8 cellular contexts compared by ENCODE assay signal in the genomic region with DNA sequence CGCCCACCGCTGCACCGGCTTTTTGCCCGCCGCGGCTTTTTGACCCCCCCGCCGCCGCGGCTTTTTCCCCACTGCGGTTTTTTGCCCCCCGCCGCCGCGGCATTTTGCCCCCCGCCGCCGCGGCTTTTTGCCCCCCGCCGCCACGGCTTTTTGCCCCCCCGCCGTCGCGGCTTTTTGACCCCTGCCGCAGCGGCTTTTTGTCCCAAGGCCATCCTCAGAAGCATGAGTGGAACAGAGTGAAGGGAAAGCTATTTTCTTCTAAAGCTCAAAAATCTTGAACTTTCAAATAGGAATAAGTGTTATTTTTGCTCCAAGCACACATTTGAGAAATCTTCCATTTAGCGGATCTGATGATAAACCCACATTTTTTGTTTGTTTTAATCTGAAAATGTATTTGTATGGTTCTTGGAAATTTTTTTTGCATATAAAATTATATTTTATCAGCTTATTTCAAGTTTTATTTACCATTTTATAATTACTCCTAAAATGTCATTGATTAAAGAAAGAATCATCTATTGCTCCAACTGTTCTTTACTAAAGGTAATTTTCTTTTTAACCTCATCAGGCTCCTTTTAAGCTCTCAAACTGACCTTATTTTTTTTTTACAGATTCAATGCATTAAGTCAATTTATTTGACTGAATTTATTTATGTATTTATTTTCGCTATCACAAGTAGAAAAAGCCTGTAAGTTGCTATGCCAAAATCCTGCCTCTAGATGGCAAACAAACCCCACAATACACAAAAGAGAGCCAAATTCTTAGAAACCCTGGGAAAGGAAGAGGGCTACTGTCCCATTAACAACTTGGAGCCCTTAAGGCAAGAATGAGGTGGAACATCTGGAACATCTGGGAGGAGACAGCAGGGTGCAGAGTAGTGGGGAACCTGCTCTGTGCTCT.
DNase-seq lines count a peak whose midpoint lies in the region; ATAC-seq, FAIRE-seq and TF ChIP-seq lines count a peak whose summit lies in the region.
"Not testable (repeated sequence)": the region's sequence is repeated elsewhere in the genome, so short reads cannot be mapped to it uniquely, and the experiment has no call there.

No MANE protein-coding gene starts in this region.

- peak overlapping the region; percentile 50; the same call in 1 of the 2 replicates for H3K4me3 Mint-ChIP-seq in HFFc6
- H3K4me3 Mint-ChIP-seq in activated CD8-positive, alpha-beta T cell treated with anti-CD3 and anti-CD28 coated beads, Interleukin-2, amount 10 ng/mL, durations not matched to agents 7 days and 5 days = peak overlapping the region; percentile 62

- H3K9me3 Mint-ChIP-seq in HFFc6; activated CD8-positive, alpha-beta T cell treated with anti-CD3 and anti-CD28 coated beads, Interleukin-2, amount 10 ng/mL, durations not matched to agents 7 days and 5 days (ENCODE audit: insufficient read depth): not testable (repeated sequence)

- H3K9me3 ChIP-seq in cardiac muscle cell (ENCODE audit: low read depth); osteoblast (ENCODE audit: low read depth, low read length); upper lobe of right lung: not testable (repeated sequence)

- H3K27ac Mint-ChIP-seq in HFFc6 = not testable (repeated sequence)
- peak overlapping the region; percentile 77 for H3K27ac Mint-ChIP-seq in activated CD8-positive, alpha-beta T cell treated with anti-CD3 and anti-CD28 coated beads, Interleukin-2, amount 10 ng/mL, durations not matched to agents 7 days and 5 days

- POLR2A ChIA-PET in activated CD8-positive, alpha-beta T cell treated with anti-CD3 and anti-CD28 coated beads, Interleukin-2, amount 10 ng/mL, durations not matched to agents 7 days and 5 days (lab: Charles Lee) = not testable (repeated sequence)

- not testable (repeated sequence) for H2AFZ ChIP-seq in osteoblast (ENCODE audit: low read length)

- peak; percentile 52 for TF ChIP-seq CTCF in D721Med (IDR thresholded peaks at IDR 0.05; ENCODE audit: insufficient read depth, missing control alignments)
- TF ChIP-seq CTCF in HFFc6 (IDR thresholded peaks at IDR 0.05) = peak; percentile 78
- TF ChIP-seq CTCF in choroid plexus epithelial cell (conservative IDR thresholded peaks at IDR 0.05; ENCODE audit: low read depth, low read length) = peak; percentile 43
- TF ChIP-seq CTCF in cardiac muscle cell (IDR thresholded peaks at IDR 0.05; ENCODE audit: low read depth, low read length) = peak; percentile 42
- peak; percentile 36 for TF ChIP-seq CTCF in osteoblast (IDR thresholded peaks at IDR 0.05; ENCODE audit: extremely low read depth, low read depth, low read length)
- TF ChIP-seq CTCF in upper lobe of right lung (IDR thresholded peaks at IDR 0.05) = peak; percentile 56

- H3K4me1 Mint-ChIP-seq in HFFc6 (ENCODE audit: low read depth); activated CD8-positive, alpha-beta T cell treated with anti-CD3 and anti-CD28 coated beads, Interleukin-2, amount 10 ng/mL, durations not matched to agents 7 days and 5 days (ENCODE audit: low read depth): not testable (repeated sequence)

- not testable (repeated sequence) for H3K4me3 ChIP-seq in choroid plexus epithelial cell (ENCODE audit: low read depth, low read length); cardiac muscle cell; osteoblast (ENCODE audit: insufficient read depth, low read length); upper lobe of right lung

- not testable (repeated sequence) for DNase-seq in D721Med (ENCODE audit: insufficient read length, low spot score); activated CD8-positive, alpha-beta T cell treated with anti-CD3 and anti-CD28 coated beads, Interleukin-2, amount 10 ng/mL, durations not matched to agents 7 days and 5 days; osteoblast (ENCODE audit: insufficient read length, low spot score, missing footprints); upper lobe of right lung
- DNase-seq in HFFc6 (peak; percentile 42), OCI-M1 (lab: John Stamatoyannopoulos, UW) (peak; percentile 21), choroid plexus epithelial cell (ENCODE audit: low read depth) (peak; percentile 70), cardiac muscle cell (ENCODE audit: low read depth in 1 of 2, low spot score in 1 of 2) (peak in 1 of 2 donors; percentile 65)

- H3K79me2 ChIP-seq in osteoblast (ENCODE audit: insufficient read depth, low read length) = not testable (repeated sequence)

- not testable (repeated sequence) for ATAC-seq in activated CD8-positive, alpha-beta T cell treated with anti-CD3 and anti-CD28 coated beads, Interleukin-2, amount 10 ng/mL, durations not matched to agents 7 days and 5 days; upper lobe of right lung

- not testable (repeated sequence) for H3K36me3 ChIP-seq in cardiac muscle cell; osteoblast (ENCODE audit: insufficient read depth, low read length); upper lobe of right lung

- not testable (repeated sequence) for H3K27me3 ChIP-seq in cardiac muscle cell; osteoblast (ENCODE audit: insufficient read depth, low read length)
- H3K27me3 ChIP-seq in upper lobe of right lung = peaks cover 25% of the 10 kb centered on the region

- intact Hi-C loops in upper lobe of right lung (cut with DNase I) = not testable (repeated sequence)

- not testable (repeated sequence) for H4K20me1 ChIP-seq in osteoblast (ENCODE audit: insufficient read depth, low read length)

- CTCF ChIA-PET in activated CD8-positive, alpha-beta T cell treated with anti-CD3 and anti-CD28 coated beads, Interleukin-2, amount 10 ng/mL, durations not matched to agents 7 days and 5 days (lab: Charles Lee) = not testable (repeated sequence)

- H3K36me3 Mint-ChIP-seq in HFFc6 (ENCODE audit: low read depth); activated CD8-positive, alpha-beta T cell treated with anti-CD3 and anti-CD28 coated beads, Interleukin-2, amount 10 ng/mL, durations not matched to agents 7 days and 5 days (ENCODE audit: low read depth): not testable (repeated sequence)

- not testable (repeated sequence) for FAIRE-seq in D721Med (lab: Jason Lieb, UNC)

- not testable (repeated sequence) for H3K27ac ChIP-seq in cardiac muscle cell; osteoblast (ENCODE audit: low read depth, low read length); upper lobe of right lung

- H3K4me1 ChIP-seq in cardiac muscle cell (ENCODE audit: low read depth); osteoblast (ENCODE audit: insufficient read depth, low read length); upper lobe of right lung: not testable (repeated sequence)

- H3K27me3 Mint-ChIP-seq in HFFc6 (ENCODE audit: insufficient read depth) = peaks cover 11% of the 10 kb centered on the region
- peaks cover 20% of the 10 kb centered on the region for H3K27me3 Mint-ChIP-seq in activated CD8-positive, alpha-beta T cell treated with anti-CD3 and anti-CD28 coated beads, Interleukin-2, amount 10 ng/mL, durations not matched to agents 7 days and 5 days (ENCODE audit: low read depth)

- H3K4me2 ChIP-seq in osteoblast (ENCODE audit: insufficient read depth, low read length) = not testable (repeated sequence)
